In genomic region chr19:51001495-51001894, GRCh38 we compare ENCODE assay signal across 25 cellular contexts. TPM values are rescaled to one million over a fixed set of nuclear protein-coding genes. Genes with fewer than 3 reads are reported as not detected.
DNase-seq lines count a peak whose midpoint lies in the region; ATAC-seq and TF ChIP-seq lines count a peak whose summit lies in the region.
"Had no signal": no experiment of that assay in that cellular context is flagged by ENCODE, and none has a peak within 500 bp of the region (broad histone marks: within the 10 kb centered on the region; RNA-seq: fewer than 3 reads in every experiment).

Gene KLK8 (minus strand): TSS chr19:51001604. CDS start chr19:51001167, 437 bp downstream.

- H3K4me1 Mint-ChIP-seq in WTC11 = peaks cover 24% of the 10 kb centered on the region
- H3K4me1 Mint-ChIP-seq: activated naive CD4-positive, alpha-beta T cell treated with anti-CD3 and anti-CD28 coated beads, Interleukin-2, amount 50 U/mL, for 24 hours; memory B cell had no signal

- peak within 1 kb of the TSS; percentile 13 for H4K8ac ChIP-seq in trophoblast cell (ENCODE audit: low read depth, low read length)

- H2BK120ac ChIP-seq in trophoblast cell (ENCODE audit: insufficient read depth, low read length, poor library complexity) = no peak within 1 kb of the TSS

- WGBS in trophoblast cell (ENCODE audit: extremely low coverage, insufficient coverage, insufficient read length) = no CpG with 5 or more reads among the region's 7 CpGs

- H3K79me2 ChIP-seq in trophoblast cell (ENCODE audit: control insufficient read depth, insufficient read depth, low read length, poor library complexity) = no peaks in the 10 kb centered on the region

- H3K9me3 Mint-ChIP-seq in WTC11 = no peaks in the 10 kb centered on the region
- H3K9me3 Mint-ChIP-seq: activated CD8-positive, alpha-beta T cell treated with anti-CD3 and anti-CD28 coated beads for 36 hours; activated naive CD4-positive, alpha-beta T cell treated with anti-CD3 and anti-CD28 coated beads, Interleukin-2, amount 50 U/mL, for 24 hours; activated T-cell treated with anti-CD3 and anti-CD28 coated beads, Interleukin-2, amount 50 U/mL, for 24 hours had no signal

- H3K4me3 Mint-ChIP-seq in WTC11 = peak within 1 kb of the TSS; percentile 67
- H3K4me3 Mint-ChIP-seq: activated CD8-positive, alpha-beta T cell treated with anti-CD3 and anti-CD28 coated beads for 36 hours; activated naive CD4-positive, alpha-beta T cell treated with anti-CD3 and anti-CD28 coated beads, Interleukin-2, amount 50 U/mL, for 24 hours; activated T-cell treated with anti-CD3 and anti-CD28 coated beads, Interleukin-2, amount 50 U/mL, for 24 hours; memory B cell had no signal

- no peak within 1 kb of the TSS for H3K4ac ChIP-seq in trophoblast cell (ENCODE audit: low read depth, low read length)

- no peaks in the 10 kb centered on the region for H3K9me3 ChIP-seq in ES-I3 (ENCODE audit: control insufficient read depth, insufficient read depth, low read length)
- H3K9me3 ChIP-seq in iPS-20b (ENCODE audit: insufficient read depth, low read depth, low read length) = no peaks in the 10 kb centered on the region
- H3K9me3 ChIP-seq in trophoblast cell (ENCODE audit: insufficient read depth, low read depth, low read length) = no peaks in the 10 kb centered on the region
- H3K9me3 ChIP-seq: colonic mucosa, right atrium auricular region had no signal

- CTCF ChIA-PET in WTC11 (lab: Charles Lee) = interaction anchor here (1.0 to 6.0 kb wide), 8 partner anchors 16 to 95 kb away, joined by 3 to 94 read pairs (median 4); no protein-coding TSS in a partner anchor

- H3K23ac ChIP-seq in trophoblast cell (ENCODE audit: low read length) = no peak within 1 kb of the TSS

- DNase-seq in WTC11 (ENCODE audit: low spot score) = no peak
- DNase-seq in trophoblast cell = no peak
- no peak for DNase-seq in C1 segment of cervical spinal cord (lab: John Stamatoyannopoulos, UW)
- DNase-seq in NCI-H2227 treated with DMSO at 0.1 percent for 48 hours (lab: John Stamatoyannopoulos, UW) = no peak
- DNase-seq in caudate nucleus (lab: John Stamatoyannopoulos, UW) = no peak
- no peak for DNase-seq in UCSD-AML1 (lab: John Stamatoyannopoulos, UW; ENCODE audit: unreplicated experiment)
- DNase-seq: activated CD8-positive, alpha-beta T cell treated with anti-CD3 and anti-CD28 coated beads for 36 hours; activated T-cell treated with anti-CD3 and anti-CD28 coated beads, Interleukin-2, amount 50 U/mL, for 24 hours; colonic mucosa; erythroblast; GM23248; NCI-H187 treated with DMSO at 0.1 percent for 48 hours; NCI-H446 treated with DMSO at 0.1 percent for 48 hours; SHP77 treated with DMSO at 0.1 percent for 48 hours; stimulated activated naive CD4-positive, alpha-beta T cell treated with Interleukin-2 at 50 U/mL for 16 hours; WERI-Rb-1 had no signal

- TF ChIP-seq CTCF in WTC11 (IDR thresholded peaks at IDR 0.05) = no peak

- peak within 1 kb of the TSS; percentile 35 for H2BK5ac ChIP-seq in trophoblast cell (ENCODE audit: low read depth, low read length, poor library complexity)

- H3K14ac ChIP-seq in trophoblast cell (ENCODE audit: low read length) = peak within 1 kb of the TSS; percentile 4

- H2BK12ac ChIP-seq in trophoblast cell (ENCODE audit: low read length) = peak within 1 kb of the TSS; percentile 22

- H4K91ac ChIP-seq in trophoblast cell (ENCODE audit: low read depth, low read length) = peak within 1 kb of the TSS; percentile 4

- H3K18ac ChIP-seq in trophoblast cell (ENCODE audit: low read length) = no peak within 1 kb of the TSS

- 0 out of 2 replicates have a peak, but pooled peaks have one; percentile 5 for ATAC-seq in WTC11
- ATAC-seq: activated CD8-positive, alpha-beta T cell treated with anti-CD3 and anti-CD28 coated beads for 36 hours had no signal

- H2AK5ac ChIP-seq in trophoblast cell (ENCODE audit: low read length) = no peak within 1 kb of the TSS

- POLR2A ChIA-PET in WTC11 (lab: Charles Lee) = no interaction called here

- no peaks in the 10 kb centered on the region for H3K79me1 ChIP-seq in trophoblast cell (ENCODE audit: low read length)

- H3K27ac ChIP-seq in iPS-20b (ENCODE audit: low read length) = no peak within 1 kb of the TSS
- no peak within 1 kb of the TSS for H3K27ac ChIP-seq in trophoblast cell (ENCODE audit: low read depth, low read length)
- H3K27ac ChIP-seq in caudate nucleus (ENCODE audit: low read depth, low read length) = no peak within 1 kb of the TSS
- H3K27ac ChIP-seq: colonic mucosa, GM23248, right atrium auricular region, WERI-Rb-1 had no signal

- peak within 1 kb of the TSS; percentile 18 for H2AFZ ChIP-seq in trophoblast cell (ENCODE audit: insufficient read depth, low read length, poor library complexity)
- H2AFZ ChIP-seq: GM23248 had no signal

- H3K36me3 ChIP-seq in ES-I3 (ENCODE audit: insufficient read depth, low read length) (no peaks in the 10 kb centered on the region), iPS-20b (ENCODE audit: insufficient read depth, low read depth, low read length) (no peaks in the 10 kb centered on the region), trophoblast cell (ENCODE audit: control insufficient read depth in 1 of 2, insufficient read depth in 2 of 2, low read length in 2 of 2) (no peaks in the 10 kb centered on the region)
- H3K36me3 ChIP-seq: colonic mucosa, right atrium auricular region, WERI-Rb-1 had no signal

- H3K27me3 ChIP-seq in iPS-20b (ENCODE audit: insufficient read depth, low read length) (0 out of 2 replicates have a peak, but pooled peaks cover 4% of the 10 kb centered on the region), trophoblast cell (ENCODE audit: insufficient read depth, low read length) (no peaks in the 10 kb centered on the region)
- H3K27me3 ChIP-seq: colonic mucosa had no signal

- no peaks in the 10 kb centered on the region; the same call in 1 of the 2 replicates for H3K4me1 ChIP-seq in ES-I3 (ENCODE audit: insufficient read depth, low read length)
- H3K4me1 ChIP-seq in iPS-20b (ENCODE audit: insufficient read depth, low read length) = peaks cover 3% of the 10 kb centered on the region; the same call in 1 of the 2 replicates
- H3K4me1 ChIP-seq in trophoblast cell (ENCODE audit: control insufficient read depth in 1 of 2, insufficient read depth in 2 of 2, low read length in 2 of 2) = peaks cover 10 to 13% of the 10 kb centered on the region in 2 experiments
- H3K4me1 ChIP-seq: colonic mucosa, right atrium auricular region had no signal

- no peaks in the 10 kb centered on the region for H3K36me3 Mint-ChIP-seq in WTC11
- H3K36me3 Mint-ChIP-seq: activated naive CD4-positive, alpha-beta T cell treated with anti-CD3 and anti-CD28 coated beads, Interleukin-2, amount 50 U/mL, for 24 hours; IgD-negative memory B cell; memory B cell had no signal

- peak within 1 kb of the TSS; percentile 13 for H3K4me2 ChIP-seq in trophoblast cell (ENCODE audit: low read length)

- peak within 1 kb of the TSS; percentile 49 for H3K9ac ChIP-seq in ES-I3 (ENCODE audit: low read depth, low read length)
- no peak within 1 kb of the TSS for H3K9ac ChIP-seq in iPS-20b (ENCODE audit: low read depth, low read length)
- no peak within 1 kb of the TSS for H3K9ac ChIP-seq in trophoblast cell (ENCODE audit: low read length)
- H3K9ac ChIP-seq: GM23248 had no signal

- H3K4me3 ChIP-seq in iPS-20b (ENCODE audit: low read length) = peak within 1 kb of the TSS; percentile 33
- no peak within 1 kb of the TSS for H3K4me3 ChIP-seq in trophoblast cell (ENCODE audit: low read depth, low read length)
- H3K4me3 ChIP-seq: colonic mucosa, GM23248, right atrium auricular region had no signal

- H4K12ac ChIP-seq in trophoblast cell (ENCODE audit: low read depth, low read length) = no peak within 1 kb of the TSS

- peaks cover 50% of the 10 kb centered on the region for H3K27me3 Mint-ChIP-seq in WTC11 (ENCODE audit: low read depth)

- peak within 1 kb of the TSS; percentile 93 for H3K27ac Mint-ChIP-seq in WTC11
- H3K27ac Mint-ChIP-seq: activated CD8-positive, alpha-beta T cell treated with anti-CD3 and anti-CD28 coated beads for 36 hours; activated naive CD4-positive, alpha-beta T cell treated with anti-CD3 and anti-CD28 coated beads, Interleukin-2, amount 50 U/mL, for 24 hours; activated T-cell treated with anti-CD3 and anti-CD28 coated beads, Interleukin-2, amount 50 U/mL, for 24 hours; IgD-negative memory B cell; memory B cell had no signal

TF ChIP-seq in WTC11, 78 proteins besides CTCF, POLR2A, EP300 and RAD21 (continues in another document):
- TF ChIP-seq NFE2L1 (CRISPR knock-in tag; IDR thresholded peaks at IDR 0.05) (no peak), ZNF232 (CRISPR knock-in tag; IDR thresholded peaks at IDR 0.05) (no peak), TP53 (CRISPR knock-in tag; IDR thresholded peaks at IDR 0.05) (no peak), NR2C2 (CRISPR knock-in tag; IDR thresholded peaks at IDR 0.05) (no peak), ETV6 (CRISPR knock-in tag; IDR thresholded peaks at IDR 0.05) (no peak), SP1 (CRISPR knock-in tag; conservative IDR thresholded peaks at IDR 0.05) (no peak), PRRX2 (CRISPR knock-in tag; IDR thresholded peaks at IDR 0.05) (no peak), IRF2 (CRISPR knock-in tag; IDR thresholded peaks at IDR 0.05; ENCODE audit: borderline replicate concordance, low read depth) (no peak)
- TF ChIP-seq, protein P1, sequence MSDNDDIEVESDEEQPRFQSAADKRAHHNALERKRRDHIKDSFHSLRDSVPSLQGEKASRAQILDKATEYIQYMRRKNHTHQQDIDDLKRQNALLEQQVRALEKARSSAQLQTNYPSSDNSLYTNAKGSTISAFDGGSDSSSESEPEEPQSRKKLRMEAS (CRISPR knock-in tag; IDR thresholded peaks at IDR 0.05) = no peak

RNA-seq across cellular contexts. Expression of gene KLK8, which starts in this region (rescaled TPM):
- total RNA-seq in WTC11 (2021) = 4.4 to 6.9 TPM (median 5.9 TPM) in 3 replicates
- 1.6 TPM in 2 replicates for polyA plus RNA-seq in trophoblast cell (2013)
- total RNA-seq: activated CD8-positive, alpha-beta T cell treated with anti-CD3 and anti-CD28 coated beads for 36 hours; colonic mucosa; GM23248; T-helper 1 cell treated with Interleukin-12 subunit alpha and Interleukin-12 subunit beta and Interleukin-4 antibody, amounts not matched to agents 30 ng/mL and 1 ng/mL, for 36 hours; ureter had no signal
- polyA plus RNA-seq: AG04450, GM23248, IgD-negative memory B cell had no signal
